Comparison of ENCODE assay signal across 1 cellular context in the genomic region with DNA sequence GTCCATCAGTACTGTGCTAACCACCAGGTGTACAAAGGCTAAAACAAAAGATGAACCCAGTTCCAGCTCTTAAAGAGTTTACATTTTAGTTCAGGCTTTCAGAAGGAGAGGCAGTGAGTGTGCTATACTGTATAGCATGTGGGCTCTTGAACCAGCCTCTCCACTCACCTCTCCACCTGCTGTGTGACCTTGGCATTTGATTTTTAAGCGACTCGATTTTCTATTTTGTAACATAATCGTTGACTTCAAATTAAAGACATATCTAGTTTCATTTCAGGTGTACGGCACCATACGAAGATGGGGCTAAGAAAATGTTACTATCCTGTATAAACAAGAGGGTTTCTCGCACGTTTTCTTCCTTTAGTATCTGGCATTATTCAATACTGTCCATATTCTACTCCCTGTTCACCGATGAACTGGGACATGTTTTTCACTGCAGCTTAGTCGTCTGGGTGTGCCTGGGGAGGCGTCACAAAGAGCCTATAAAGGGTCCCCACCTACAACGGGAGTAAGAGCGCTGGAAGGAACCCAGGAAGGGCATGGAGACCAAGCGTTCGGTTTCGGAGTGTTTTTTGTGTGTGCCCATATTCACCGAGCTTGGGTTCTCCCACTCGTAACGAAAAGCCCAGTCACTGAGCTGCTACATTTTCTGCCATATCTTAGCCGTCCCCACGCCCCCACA.
TF ChIP-seq lines count a peak whose summit lies in the region.

No MANE protein-coding gene starts in this region.

TF ChIP-seq in GM12878, 131 proteins besides CTCF, POLR2A, EP300 and RAD21 (continued from another document):
- TF ChIP-seq, protein P1, sequence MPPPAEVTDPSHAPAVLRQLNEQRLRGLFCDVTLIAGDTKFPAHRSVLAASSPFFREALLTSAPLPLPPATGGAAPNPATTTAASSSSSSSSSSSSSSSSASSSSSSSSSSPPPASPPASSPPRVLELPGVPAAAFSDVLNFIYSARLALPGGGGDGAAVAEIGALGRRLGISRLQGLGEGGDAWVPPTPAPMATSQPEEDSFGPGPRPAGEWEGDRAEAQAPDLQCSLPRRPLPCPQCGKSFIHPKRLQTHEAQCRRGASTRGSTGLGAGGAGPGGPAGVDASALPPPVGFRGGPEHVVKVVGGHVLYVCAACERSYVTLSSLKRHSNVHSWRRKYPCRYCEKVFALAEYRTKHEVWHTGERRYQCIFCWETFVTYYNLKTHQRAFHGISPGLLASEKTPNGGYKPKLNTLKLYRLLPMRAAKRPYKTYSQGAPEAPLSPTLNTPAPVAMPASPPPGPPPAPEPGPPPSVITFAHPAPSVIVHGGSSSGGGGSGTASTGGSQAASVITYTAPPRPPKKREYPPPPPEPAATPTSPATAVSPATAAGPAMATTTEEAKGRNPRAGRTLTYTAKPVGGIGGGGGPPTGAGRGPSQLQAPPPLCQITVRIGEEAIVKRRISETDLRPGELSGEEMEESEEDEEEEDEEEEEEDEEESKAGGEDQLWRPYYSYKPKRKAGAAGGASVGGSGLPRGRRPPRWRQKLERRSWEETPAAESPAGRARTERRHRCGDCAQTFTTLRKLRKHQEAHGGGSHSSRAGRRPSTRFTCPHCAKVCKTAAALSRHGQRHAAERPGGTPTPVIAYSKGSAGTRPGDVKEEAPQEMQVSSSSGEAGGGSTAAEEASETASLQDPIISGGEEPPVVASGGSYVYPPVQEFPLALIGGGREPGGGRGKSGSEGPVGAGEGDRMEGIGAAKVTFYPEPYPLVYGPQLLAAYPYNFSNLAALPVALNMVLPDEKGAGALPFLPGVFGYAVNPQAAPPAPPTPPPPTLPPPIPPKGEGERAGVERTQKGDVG (CRISPR knock-in tag; IDR thresholded peaks at IDR 0.05), result no peak
- TF ChIP-seq PAX8 (IDR thresholded peaks at IDR 0.05) (no peak), NR2F1 (conservative IDR thresholded peaks at IDR 0.05) (no peak), NRF1 (conservative IDR thresholded peaks at IDR 0.05; ENCODE audit: low read depth, low read length) (no peak), BHLHE40 (IDR thresholded peaks at IDR 0.05; ENCODE audit: borderline replicate concordance in 1 of 2, low read depth in 2 of 2, low read length in 1 of 2) (no peak), KAT2A (conservative IDR thresholded peaks at IDR 0.05; ENCODE audit: control insufficient read depth, low read depth, low read length) (no peak), RAD51 (IDR thresholded peaks at IDR 0.05) (no peak), ETV6 (conservative IDR thresholded peaks at IDR 0.05 in 1 of 2, IDR thresholded peaks at IDR 0.05 in 1 of 2; ENCODE audit: borderline replicate concordance in 1 of 2, low read depth in 1 of 2) (0 out of 4 replicates have a peak, but pooled peaks of 1 of the 2 experiments have one; percentile 8), MTA3 (IDR thresholded peaks at IDR 0.05; ENCODE audit: borderline replicate concordance, low read length) (0 out of 2 replicates have a peak, but pooled peaks have one; percentile 56), LARP7 (IDR thresholded peaks at IDR 0.05) (no peak), TBL1XR1 (IDR thresholded peaks at IDR 0.05; ENCODE audit: low read depth, low read length) (no peak), SREBF2 (IDR thresholded peaks at IDR 0.05; ENCODE audit: low read length) (no peak), GATAD2B (conservative IDR thresholded peaks at IDR 0.05; ENCODE audit: low read depth) (no peak), SMC3 (IDR thresholded peaks at IDR 0.05; ENCODE audit: borderline replicate concordance, low read length) (0 out of 2 replicates have a peak, but pooled peaks have one; percentile 11), POU2F2 (IDR thresholded peaks at IDR 0.05; ENCODE audit: borderline replicate concordance, low read depth, low read length) (no peak), POLR2AphosphoS5 (IDR thresholded peaks at IDR 0.05; ENCODE audit: low read length) (no peak), ZNF274 (IDR thresholded peaks at IDR 0.05; ENCODE audit: insufficient read depth, insufficient read length) (no peak), RBBP5 (conservative IDR thresholded peaks at IDR 0.05) (no peak), EGR1 (IDR thresholded peaks at IDR 0.05; ENCODE audit: borderline replicate concordance in 1 of 2, low read depth in 2 of 2, low read length in 2 of 2) (peak in 1 of 2 experiments; percentile 74; a peak in 1 of 3 replicates), SRF (IDR thresholded peaks at IDR 0.05; ENCODE audit: low read depth in 2 of 2, low read length in 2 of 2) (no peak), SUZ12 (IDR thresholded peaks at IDR 0.05; ENCODE audit: unreplicated experiment) (no peak), IRF4 (IDR thresholded peaks at IDR 0.05; ENCODE audit: low read depth, low read length) (no peak), ATF7 (IDR thresholded peaks at IDR 0.05; ENCODE audit: low read depth) (no peak), WRNIP1 (IDR thresholded peaks at IDR 0.05; ENCODE audit: borderline replicate concordance, low read depth, low read length) (no peak), CBX5 (IDR thresholded peaks at IDR 0.05; ENCODE audit: low read depth) (0 out of 2 replicates have a peak, but pooled peaks have one; percentile 19)
- TF ChIP-seq, protein P2, sequence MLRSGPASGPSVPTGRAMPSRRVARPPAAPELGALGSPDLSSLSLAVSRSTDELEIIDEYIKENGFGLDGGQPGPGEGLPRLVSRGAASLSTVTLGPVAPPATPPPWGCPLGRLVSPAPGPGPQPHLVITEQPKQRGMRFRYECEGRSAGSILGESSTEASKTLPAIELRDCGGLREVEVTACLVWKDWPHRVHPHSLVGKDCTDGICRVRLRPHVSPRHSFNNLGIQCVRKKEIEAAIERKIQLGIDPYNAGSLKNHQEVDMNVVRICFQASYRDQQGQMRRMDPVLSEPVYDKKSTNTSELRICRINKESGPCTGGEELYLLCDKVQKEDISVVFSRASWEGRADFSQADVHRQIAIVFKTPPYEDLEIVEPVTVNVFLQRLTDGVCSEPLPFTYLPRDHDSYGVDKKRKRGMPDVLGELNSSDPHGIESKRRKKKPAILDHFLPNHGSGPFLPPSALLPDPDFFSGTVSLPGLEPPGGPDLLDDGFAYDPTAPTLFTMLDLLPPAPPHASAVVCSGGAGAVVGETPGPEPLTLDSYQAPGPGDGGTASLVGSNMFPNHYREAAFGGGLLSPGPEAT (IDR thresholded peaks at IDR 0.05; ENCODE audit: low read depth), result no peak
- TF ChIP-seq, protein P3, sequence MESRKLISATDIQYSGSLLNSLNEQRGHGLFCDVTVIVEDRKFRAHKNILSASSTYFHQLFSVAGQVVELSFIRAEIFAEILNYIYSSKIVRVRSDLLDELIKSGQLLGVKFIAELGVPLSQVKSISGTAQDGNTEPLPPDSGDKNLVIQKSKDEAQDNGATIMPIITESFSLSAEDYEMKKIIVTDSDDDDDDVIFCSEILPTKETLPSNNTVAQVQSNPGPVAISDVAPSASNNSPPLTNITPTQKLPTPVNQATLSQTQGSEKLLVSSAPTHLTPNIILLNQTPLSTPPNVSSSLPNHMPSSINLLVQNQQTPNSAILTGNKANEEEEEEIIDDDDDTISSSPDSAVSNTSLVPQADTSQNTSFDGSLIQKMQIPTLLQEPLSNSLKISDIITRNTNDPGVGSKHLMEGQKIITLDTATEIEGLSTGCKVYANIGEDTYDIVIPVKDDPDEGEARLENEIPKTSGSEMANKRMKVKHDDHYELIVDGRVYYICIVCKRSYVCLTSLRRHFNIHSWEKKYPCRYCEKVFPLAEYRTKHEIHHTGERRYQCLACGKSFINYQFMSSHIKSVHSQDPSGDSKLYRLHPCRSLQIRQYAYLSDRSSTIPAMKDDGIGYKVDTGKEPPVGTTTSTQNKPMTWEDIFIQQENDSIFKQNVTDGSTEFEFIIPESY (IDR thresholded peaks at IDR 0.05), result no peak
- TF ChIP-seq, protein P4, sequence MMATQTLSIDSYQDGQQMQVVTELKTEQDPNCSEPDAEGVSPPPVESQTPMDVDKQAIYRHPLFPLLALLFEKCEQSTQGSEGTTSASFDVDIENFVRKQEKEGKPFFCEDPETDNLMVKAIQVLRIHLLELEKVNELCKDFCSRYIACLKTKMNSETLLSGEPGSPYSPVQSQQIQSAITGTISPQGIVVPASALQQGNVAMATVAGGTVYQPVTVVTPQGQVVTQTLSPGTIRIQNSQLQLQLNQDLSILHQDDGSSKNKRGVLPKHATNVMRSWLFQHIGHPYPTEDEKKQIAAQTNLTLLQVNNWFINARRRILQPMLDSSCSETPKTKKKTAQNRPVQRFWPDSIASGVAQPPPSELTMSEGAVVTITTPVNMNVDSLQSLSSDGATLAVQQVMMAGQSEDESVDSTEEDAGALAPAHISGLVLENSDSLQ (IDR thresholded peaks at IDR 0.05), result no peak
- TF ChIP-seq, protein P5, sequence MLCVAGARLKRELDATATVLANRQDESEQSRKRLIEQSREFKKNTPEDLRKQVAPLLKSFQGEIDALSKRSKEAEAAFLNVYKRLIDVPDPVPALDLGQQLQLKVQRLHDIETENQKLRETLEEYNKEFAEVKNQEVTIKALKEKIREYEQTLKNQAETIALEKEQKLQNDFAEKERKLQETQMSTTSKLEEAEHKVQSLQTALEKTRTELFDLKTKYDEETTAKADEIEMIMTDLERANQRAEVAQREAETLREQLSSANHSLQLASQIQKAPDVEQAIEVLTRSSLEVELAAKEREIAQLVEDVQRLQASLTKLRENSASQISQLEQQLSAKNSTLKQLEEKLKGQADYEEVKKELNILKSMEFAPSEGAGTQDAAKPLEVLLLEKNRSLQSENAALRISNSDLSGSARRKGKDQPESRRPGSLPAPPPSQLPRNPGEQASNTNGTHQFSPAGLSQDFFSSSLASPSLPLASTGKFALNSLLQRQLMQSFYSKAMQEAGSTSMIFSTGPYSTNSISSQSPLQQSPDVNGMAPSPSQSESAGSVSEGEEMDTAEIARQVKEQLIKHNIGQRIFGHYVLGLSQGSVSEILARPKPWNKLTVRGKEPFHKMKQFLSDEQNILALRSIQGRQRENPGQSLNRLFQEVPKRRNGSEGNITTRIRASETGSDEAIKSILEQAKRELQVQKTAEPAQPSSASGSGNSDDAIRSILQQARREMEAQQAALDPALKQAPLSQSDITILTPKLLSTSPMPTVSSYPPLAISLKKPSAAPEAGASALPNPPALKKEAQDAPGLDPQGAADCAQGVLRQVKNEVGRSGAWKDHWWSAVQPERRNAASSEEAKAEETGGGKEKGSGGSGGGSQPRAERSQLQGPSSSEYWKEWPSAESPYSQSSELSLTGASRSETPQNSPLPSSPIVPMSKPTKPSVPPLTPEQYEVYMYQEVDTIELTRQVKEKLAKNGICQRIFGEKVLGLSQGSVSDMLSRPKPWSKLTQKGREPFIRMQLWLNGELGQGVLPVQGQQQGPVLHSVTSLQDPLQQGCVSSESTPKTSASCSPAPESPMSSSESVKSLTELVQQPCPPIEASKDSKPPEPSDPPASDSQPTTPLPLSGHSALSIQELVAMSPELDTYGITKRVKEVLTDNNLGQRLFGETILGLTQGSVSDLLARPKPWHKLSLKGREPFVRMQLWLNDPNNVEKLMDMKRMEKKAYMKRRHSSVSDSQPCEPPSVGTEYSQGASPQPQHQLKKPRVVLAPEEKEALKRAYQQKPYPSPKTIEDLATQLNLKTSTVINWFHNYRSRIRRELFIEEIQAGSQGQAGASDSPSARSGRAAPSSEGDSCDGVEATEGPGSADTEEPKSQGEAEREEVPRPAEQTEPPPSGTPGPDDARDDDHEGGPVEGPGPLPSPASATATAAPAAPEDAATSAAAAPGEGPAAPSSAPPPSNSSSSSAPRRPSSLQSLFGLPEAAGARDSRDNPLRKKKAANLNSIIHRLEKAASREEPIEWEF (IDR thresholded peaks at IDR 0.05; ENCODE audit: insufficient replicate concordance, low read depth, low read length), result no peak
- TF ChIP-seq, protein P6, sequence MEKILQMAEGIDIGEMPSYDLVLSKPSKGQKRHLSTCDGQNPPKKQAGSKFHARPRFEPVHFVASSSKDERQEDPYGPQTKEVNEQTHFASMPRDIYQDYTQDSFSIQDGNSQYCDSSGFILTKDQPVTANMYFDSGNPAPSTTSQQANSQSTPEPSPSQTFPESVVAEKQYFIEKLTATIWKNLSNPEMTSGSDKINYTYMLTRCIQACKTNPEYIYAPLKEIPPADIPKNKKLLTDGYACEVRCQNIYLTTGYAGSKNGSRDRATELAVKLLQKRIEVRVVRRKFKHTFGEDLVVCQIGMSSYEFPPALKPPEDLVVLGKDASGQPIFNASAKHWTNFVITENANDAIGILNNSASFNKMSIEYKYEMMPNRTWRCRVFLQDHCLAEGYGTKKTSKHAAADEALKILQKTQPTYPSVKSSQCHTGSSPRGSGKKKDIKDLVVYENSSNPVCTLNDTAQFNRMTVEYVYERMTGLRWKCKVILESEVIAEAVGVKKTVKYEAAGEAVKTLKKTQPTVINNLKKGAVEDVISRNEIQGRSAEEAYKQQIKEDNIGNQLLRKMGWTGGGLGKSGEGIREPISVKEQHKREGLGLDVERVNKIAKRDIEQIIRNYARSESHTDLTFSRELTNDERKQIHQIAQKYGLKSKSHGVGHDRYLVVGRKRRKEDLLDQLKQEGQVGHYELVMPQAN (conservative IDR thresholded peaks at IDR 0.05), result peak; percentile 57; the same call in 1 of the 2 replicates
- TF ChIP-seq, protein P7, sequence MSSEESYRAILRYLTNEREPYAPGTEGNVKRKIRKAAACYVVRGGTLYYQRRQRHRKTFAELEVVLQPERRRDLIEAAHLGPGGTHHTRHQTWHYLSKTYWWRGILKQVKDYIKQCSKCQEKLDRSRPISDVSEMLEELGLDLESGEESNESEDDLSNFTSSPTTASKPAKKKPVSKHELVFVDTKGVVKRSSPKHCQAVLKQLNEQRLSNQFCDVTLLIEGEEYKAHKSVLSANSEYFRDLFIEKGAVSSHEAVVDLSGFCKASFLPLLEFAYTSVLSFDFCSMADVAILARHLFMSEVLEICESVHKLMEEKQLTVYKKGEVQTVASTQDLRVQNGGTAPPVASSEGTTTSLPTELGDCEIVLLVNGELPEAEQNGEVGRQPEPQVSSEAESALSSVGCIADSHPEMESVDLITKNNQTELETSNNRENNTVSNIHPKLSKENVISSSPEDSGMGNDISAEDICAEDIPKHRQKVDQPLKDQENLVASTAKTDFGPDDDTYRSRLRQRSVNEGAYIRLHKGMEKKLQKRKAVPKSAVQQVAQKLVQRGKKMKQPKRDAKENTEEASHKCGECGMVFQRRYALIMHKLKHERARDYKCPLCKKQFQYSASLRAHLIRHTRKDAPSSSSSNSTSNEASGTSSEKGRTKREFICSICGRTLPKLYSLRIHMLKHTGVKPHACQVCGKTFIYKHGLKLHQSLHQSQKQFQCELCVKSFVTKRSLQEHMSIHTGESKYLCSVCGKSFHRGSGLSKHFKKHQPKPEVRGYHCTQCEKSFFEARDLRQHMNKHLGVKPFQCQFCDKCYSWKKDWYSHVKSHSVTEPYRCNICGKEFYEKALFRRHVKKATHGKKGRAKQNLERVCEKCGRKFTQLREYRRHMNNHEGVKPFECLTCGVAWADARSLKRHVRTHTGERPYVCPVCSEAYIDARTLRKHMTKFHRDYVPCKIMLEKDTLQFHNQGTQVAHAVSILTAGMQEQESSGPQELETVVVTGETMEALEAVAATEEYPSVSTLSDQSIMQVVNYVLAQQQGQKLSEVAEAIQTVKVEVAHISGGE (CRISPR knock-in tag; IDR thresholded peaks at IDR 0.05), result no peak
